ENCODE assay signal across 8 cellular contexts in genomic region chr22:38706885-38707180, GRCh38. TPM values are rescaled to one million over a fixed set of nuclear protein-coding genes. Genes with fewer than 3 reads are reported as not detected.
DNase-seq lines count a peak whose midpoint lies in the region; ATAC-seq, FAIRE-seq and TF ChIP-seq lines count a peak whose summit lies in the region.

No MANE protein-coding gene starts in this region.

- H3K36me3 Mint-ChIP-seq in T-helper 1 cell treated with Interleukin-12 subunit alpha and Interleukin-12 subunit beta and Interleukin-4 antibody, amounts not matched to agents 30 μg/mL and 1 μg/mL, for 36 hours (ENCODE audit: low read depth) = peaks cover 20% of the 10 kb centered on the region
- peaks cover 2% of the 10 kb centered on the region for H3K36me3 Mint-ChIP-seq in activated naive CD8-positive, alpha-beta T cell

- H3K4me1 ChIP-seq in keratinocyte (ENCODE audit: control insufficient read depth, extremely low read depth, insufficient read depth, low read length) (peaks cover 24% of the 10 kb centered on the region), subcutaneous abdominal adipose tissue (ENCODE audit: control insufficient read depth in 5 of 5, insufficient read depth in 5 of 5, low read length in 5 of 5) (peaks cover 0 to 48% (median 32%) of the 10 kb centered on the region in 5 donors)

- no peaks in the 10 kb centered on the region for H3K9me3 Mint-ChIP-seq in T-helper 1 cell treated with Interleukin-12 subunit alpha and Interleukin-12 subunit beta and Interleukin-4 antibody, amounts not matched to agents 30 μg/mL and 1 μg/mL, for 36 hours
- no peaks in the 10 kb centered on the region for H3K9me3 Mint-ChIP-seq in activated naive CD8-positive, alpha-beta T cell (ENCODE audit: low read depth)

- H3K4me3 ChIP-seq in keratinocyte (ENCODE audit: control insufficient read depth in 2 of 3, extremely low read depth in 1 of 3, insufficient read depth in 2 of 3, low read depth in 1 of 3, low read length in 3 of 3) (peak overlapping the region; percentile 88 to 99 (median 89)), subcutaneous abdominal adipose tissue (ENCODE audit: low read depth in 1 of 5, low read length in 5 of 5) (peak overlapping the region; percentile 80 to 90 (median 89))

- no peak for DNase-seq in T-helper 1 cell
- no peak for DNase-seq in keratinocyte (ENCODE audit: low read depth, low spot score)
- no peak for DNase-seq in inferior parietal cortex (ENCODE audit: extremely low spot score)
- DNase-seq in NCI-H146 treated with DMSO at 0.1 percent for 48 hours (lab: John Stamatoyannopoulos, UW; ENCODE audit: unreplicated experiment) = no peak

- peaks cover 50% of the 10 kb centered on the region for H3K4me1 Mint-ChIP-seq in T-helper 1 cell treated with Interleukin-12 subunit alpha and Interleukin-12 subunit beta and Interleukin-4 antibody, amounts not matched to agents 30 μg/mL and 1 μg/mL, for 36 hours (ENCODE audit: low read depth)
- H3K4me1 Mint-ChIP-seq in activated naive CD8-positive, alpha-beta T cell (ENCODE audit: low read depth) = peaks cover 59% of the 10 kb centered on the region

- TF ChIP-seq CTCF in keratinocyte (optimal IDR thresholded peaks at IDR 0.05 in 1 of 3, IDR thresholded peaks at IDR 0.05 in 1 of 3, conservative IDR thresholded peaks at IDR 0.05 in 1 of 3; ENCODE audit: extremely low read depth in 1 of 3, insufficient read depth in 2 of 3, low read length in 3 of 3) = no peak

- H2AFZ ChIP-seq in keratinocyte (ENCODE audit: control insufficient read depth, low read length) = peak overlapping the region; percentile 42

- H3K27me3 ChIP-seq in keratinocyte (ENCODE audit: control insufficient read depth, extremely low read depth, insufficient read depth, low read length) = no peaks in the 10 kb centered on the region
- no peaks in the 10 kb centered on the region for H3K27me3 ChIP-seq in subcutaneous abdominal adipose tissue (ENCODE audit: control insufficient read depth in 5 of 5, insufficient read depth in 4 of 5, low read length in 5 of 5)

- peak overlapping the region; percentile 94 for H3K27ac ChIP-seq in keratinocyte (ENCODE audit: control insufficient read depth, insufficient read depth, low read length)
- H3K27ac ChIP-seq in subcutaneous abdominal adipose tissue (ENCODE audit: low read depth, low read length) = peak overlapping the region; percentile 87

- H3K27ac Mint-ChIP-seq in T-helper 1 cell treated with Interleukin-12 subunit alpha and Interleukin-12 subunit beta and Interleukin-4 antibody, amounts not matched to agents 30 μg/mL and 1 μg/mL, for 36 hours = peak overlapping the region; percentile 92
- H3K27ac Mint-ChIP-seq in activated naive CD8-positive, alpha-beta T cell = peak overlapping the region; percentile 89

- peaks cover 4% of the 10 kb centered on the region for H4K20me1 ChIP-seq in keratinocyte (ENCODE audit: control insufficient read depth, extremely low read depth, insufficient read depth, low read length)

- peaks cover 6% of the 10 kb centered on the region for H3K9me1 ChIP-seq in keratinocyte (ENCODE audit: control insufficient read depth, extremely low read depth, insufficient read depth, low read length)

- dilution Hi-C loops in keratinocyte (cut with MboI; ENCODE audit: extremely low pct_ligation_motif_present, low sequenced_read_pairs) = no loop called here

- FAIRE-seq in keratinocyte (lab: Jason Lieb, UNC) = peak; percentile 29

- H3K27me3 Mint-ChIP-seq in T-helper 1 cell treated with Interleukin-12 subunit alpha and Interleukin-12 subunit beta and Interleukin-4 antibody, amounts not matched to agents 30 μg/mL and 1 μg/mL, for 36 hours (ENCODE audit: low read depth) = no peaks in the 10 kb centered on the region
- H3K27me3 Mint-ChIP-seq in activated naive CD8-positive, alpha-beta T cell = no peaks in the 10 kb centered on the region

- H3K4me2 ChIP-seq in keratinocyte (ENCODE audit: control insufficient read depth, extremely low read depth, insufficient read depth, low read depth, low read length) = peak overlapping the region; percentile 98

- H3K9me3 ChIP-seq in keratinocyte (ENCODE audit: control insufficient read depth, low read depth, low read length) (no peaks in the 10 kb centered on the region), subcutaneous abdominal adipose tissue (ENCODE audit: control insufficient read depth in 5 of 5, low read length in 5 of 5) (no peaks in the 10 kb centered on the region)

- peak overlapping the region; percentile 93 for H3K9ac ChIP-seq in keratinocyte (ENCODE audit: control insufficient read depth, extremely low read depth, insufficient read depth, low read length)
- H3K9ac ChIP-seq in subcutaneous abdominal adipose tissue (ENCODE audit: low read length in 5 of 5) = peak overlapping the region; percentile 82 to 93 (median 89)

- ATAC-seq in HG03097 (IDR thresholded peaks at IDR 0.05; ENCODE audit: low FRiP score, unreplicated experiment) = no peak

- H3K36me3 ChIP-seq in keratinocyte (ENCODE audit: control insufficient read depth in 2 of 2, extremely low read depth in 1 of 2, insufficient read depth in 2 of 2, low read length in 2 of 2) (peaks cover 0 to 7% of the 10 kb centered on the region in 2 experiments), subcutaneous abdominal adipose tissue (ENCODE audit: control insufficient read depth in 5 of 5, insufficient read depth in 5 of 5, low read length in 5 of 5) (peaks cover 4 to 19% (median 6%) of the 10 kb centered on the region in 5 donors)

- peak overlapping the region; percentile 94 for H3K4me3 Mint-ChIP-seq in T-helper 1 cell treated with Interleukin-12 subunit alpha and Interleukin-12 subunit beta and Interleukin-4 antibody, amounts not matched to agents 30 μg/mL and 1 μg/mL, for 36 hours
- peak overlapping the region; percentile 94 for H3K4me3 Mint-ChIP-seq in activated naive CD8-positive, alpha-beta T cell

- H3K79me2 ChIP-seq in keratinocyte (ENCODE audit: control insufficient read depth, insufficient read depth, low read length) = peaks cover 57% of the 10 kb centered on the region

RNA-seq across cellular contexts. Expression of gene GTPBP1, which starts 1.1 kb away (rescaled TPM):
- 9.7 to 19.8 TPM (median 16.3 TPM) in 3 replicates for polyA plus RNA-seq in keratinocyte
- 28.5 TPM for polyA plus RNA-seq in keratinocyte (2011; ENCODE audit: low read depth)
- 7.8 and 12.9 TPM in 2 replicates for polyA plus RNA-seq in keratinocyte (2011; cell fraction: cytosol; rRNA removed)
- 28.5 and 32.0 TPM in 2 replicates for polyA plus RNA-seq in keratinocyte (2011; cell fraction: nucleus; rRNA removed)
- 15.9 and 21.3 TPM in 2 replicates for polyA plus RNA-seq in keratinocyte (2012; ENCODE audit: low replicate concordance)
- 26.2 to 57.6 TPM (median 36.7 TPM) in 3 replicates for polyA minus RNA-seq in keratinocyte
- polyA minus RNA-seq in keratinocyte (2011; cell fraction: cytosol; rRNA and poly(A)+ RNA removed) = 16.3 TPM
- polyA minus RNA-seq in keratinocyte (2011; cell fraction: nucleus; rRNA and poly(A)+ RNA removed) = 19.1 and 20.2 TPM in 2 replicates

RNA-seq across cellular contexts. Expression of gene JOSD1, which starts 6.1 kb away (rescaled TPM):
- polyA plus RNA-seq in keratinocyte = 23.8 to 40.7 TPM (median 32.6 TPM) in 3 replicates
- polyA plus RNA-seq in keratinocyte (2011; ENCODE audit: low read depth) = 6.0 TPM
- 29.7 and 32.1 TPM in 2 replicates for polyA plus RNA-seq in keratinocyte (2011; cell fraction: cytosol; rRNA removed)
- 39.0 and 39.2 TPM in 2 replicates for polyA plus RNA-seq in keratinocyte (2011; cell fraction: nucleus; rRNA removed)
- polyA plus RNA-seq in keratinocyte (2012; ENCODE audit: low replicate concordance) = 20.6 and 34.6 TPM in 2 replicates
- 23.5 to 56.9 TPM (median 33.5 TPM) in 3 replicates for polyA minus RNA-seq in keratinocyte
- 38.6 TPM for polyA minus RNA-seq in keratinocyte (2011; cell fraction: cytosol; rRNA and poly(A)+ RNA removed)
- polyA minus RNA-seq in keratinocyte (2011; cell fraction: nucleus; rRNA and poly(A)+ RNA removed) = 19.1 and 31.5 TPM in 2 replicates

RNA-seq across cellular contexts. Expression of gene TOMM22, which starts 25.1 kb away (rescaled TPM):
- 45.3 to 85.6 TPM (median 81.8 TPM) in 3 replicates for polyA plus RNA-seq in keratinocyte
- 22.0 TPM for polyA plus RNA-seq in keratinocyte (2011; ENCODE audit: low read depth)
- polyA plus RNA-seq in keratinocyte (2011; cell fraction: cytosol; rRNA removed) = 55.9 and 94.3 TPM in 2 replicates
- polyA plus RNA-seq in keratinocyte (2011; cell fraction: nucleus; rRNA removed) = 23.1 and 24.1 TPM in 2 replicates
- 48.1 and 71.8 TPM in 2 replicates for polyA plus RNA-seq in keratinocyte (2012; ENCODE audit: low replicate concordance)
- 20.3 to 50.9 TPM (median 35.2 TPM) in 3 replicates for polyA minus RNA-seq in keratinocyte
- polyA minus RNA-seq in keratinocyte (2011; cell fraction: cytosol; rRNA and poly(A)+ RNA removed) = 41.4 TPM
- 5.1 and 9.5 TPM in 2 replicates for polyA minus RNA-seq in keratinocyte (2011; cell fraction: nucleus; rRNA and poly(A)+ RNA removed)

RNA-seq across cellular contexts. Expression of gene SUN2, which starts 49.0 kb away (rescaled TPM):
- polyA plus RNA-seq in keratinocyte = 15.9 to 23.2 TPM (median 21.9 TPM) in 3 replicates
- polyA plus RNA-seq in keratinocyte (2011; ENCODE audit: low read depth) = 27.4 TPM
- 4.7 and 7.9 TPM in 2 replicates for polyA plus RNA-seq in keratinocyte (2011; cell fraction: cytosol; rRNA removed)
- 40.0 and 46.0 TPM in 2 replicates for polyA plus RNA-seq in keratinocyte (2011; cell fraction: nucleus; rRNA removed)
- polyA plus RNA-seq in keratinocyte (2012; ENCODE audit: low replicate concordance) = 22.5 and 30.2 TPM in 2 replicates
- 34.9 to 94.3 TPM (median 45.6 TPM) in 3 replicates for polyA minus RNA-seq in keratinocyte
- 35.5 TPM for polyA minus RNA-seq in keratinocyte (2011; cell fraction: cytosol; rRNA and poly(A)+ RNA removed)
- 72.8 and 78.4 TPM in 2 replicates for polyA minus RNA-seq in keratinocyte (2011; cell fraction: nucleus; rRNA and poly(A)+ RNA removed)

RNA-seq across cellular contexts. Expression of gene CBY1, which starts 50.4 kb away (rescaled TPM):
- 39.5 to 45.0 TPM (median 40.3 TPM) in 3 replicates for polyA plus RNA-seq in keratinocyte
- polyA plus RNA-seq in keratinocyte (2011; ENCODE audit: low read depth) = 18.5 TPM
- polyA plus RNA-seq in keratinocyte (2011; cell fraction: cytosol; rRNA removed) = 30.3 and 34.5 TPM in 2 replicates
- polyA plus RNA-seq in keratinocyte (2011; cell fraction: nucleus; rRNA removed) = 24.3 and 24.5 TPM in 2 replicates
- polyA plus RNA-seq in keratinocyte (2012; ENCODE audit: low replicate concordance) = 21.4 and 36.6 TPM in 2 replicates
- polyA minus RNA-seq in keratinocyte = 11.8 to 24.6 TPM (median 16.6 TPM) in 3 replicates
- polyA minus RNA-seq in keratinocyte (2011; cell fraction: cytosol; rRNA and poly(A)+ RNA removed) = 7.9 TPM
- 5.1 and 12.6 TPM in 2 replicates for polyA minus RNA-seq in keratinocyte (2011; cell fraction: nucleus; rRNA and poly(A)+ RNA removed)
